ENCODE assay signal across 6 cellular contexts in genomic region chr7:92319243-92319642, GRCh38.
"Had no signal": no experiment of that assay in that cellular context is flagged by ENCODE, and none has a peak within 500 bp of the region (broad histone marks: within the 10 kb centered on the region; RNA-seq: fewer than 3 reads in every experiment).

No MANE protein-coding gene starts in this region.

- H3K9me3 Mint-ChIP-seq: IgD-negative memory B cell had no signal

- H3K27me3 Mint-ChIP-seq: IgD-negative memory B cell had no signal

- DNase-seq: IMR-90 had no signal

- H3K4me3 Mint-ChIP-seq: IgD-negative memory B cell had no signal

- H3K27ac ChIP-seq: HL-60 had no signal

- H3K4me1 Mint-ChIP-seq: IgD-negative memory B cell had no signal

- ATAC-seq: HepG2, K562 had no signal

- H3K27ac Mint-ChIP-seq: IgD-negative memory B cell had no signal

- FAIRE-seq: HepG2, HTR-8/SVneo, K562 had no signal

- H3K4me3 ChIP-seq: K562 had no signal
